12 cellular contexts compared by ENCODE assay signal in genomic region chr7:2106920-2107319, GRCh38.
DNase-seq lines count a peak whose midpoint lies in the region; ATAC-seq and TF ChIP-seq lines count a peak whose summit lies in the region.
"Had no signal": no experiment of that assay in that cellular context is flagged by ENCODE, and none has a peak within 500 bp of the region (broad histone marks: within the 10 kb centered on the region; RNA-seq: fewer than 3 reads in every experiment).

No MANE protein-coding gene starts in this region.

- no peaks in the 10 kb centered on the region; the same call in 1 of the 2 replicates for H3K4me1 ChIP-seq in GM23338 (ENCODE audit: insufficient read depth)

- H3K27ac ChIP-seq in GM23338 (ENCODE audit: low read depth) (0 out of 2 replicates have a peak overlapping the region, but pooled peaks have one; percentile 39), epithelial cell of prostate (no peak overlapping the region)
- H3K27ac ChIP-seq: KMS-11 had no signal

- H3K9me3 Mint-ChIP-seq in GM23338: no peaks in the 10 kb centered on the region

- no peaks in the 10 kb centered on the region for H3K36me3 ChIP-seq in GM23338 (ENCODE audit: insufficient read depth)

- peaks cover 4% of the 10 kb centered on the region; the same call in 1 of the 3 replicates for H3K36me3 Mint-ChIP-seq in GM23338 (ENCODE audit: low read depth)

- peaks cover 60% of the 10 kb centered on the region for H3K4me1 Mint-ChIP-seq in GM23338

- no peak overlapping the region for H3K4me3 Mint-ChIP-seq in GM23338

- H4K20me1 ChIP-seq in GM23338 (replicated peaks; ENCODE audit: insufficient read depth): 0 out of 2 replicates have a peak, but pooled peaks cover 6% of the 10 kb centered on the region

- no peak overlapping the region for H2AFZ ChIP-seq in GM23338

- no peak overlapping the region for H3K4me2 ChIP-seq in GM23338
- H3K4me2 ChIP-seq: KMS-11 had no signal

- H3K27me3 ChIP-seq in GM23338 (ENCODE audit: insufficient read depth): no peaks in the 10 kb centered on the region

- no peaks in the 10 kb centered on the region for H3K9me2 ChIP-seq in GM23338 (ENCODE audit: insufficient read depth)

- ATAC-seq in GM23338: peak; percentile 4
- ATAC-seq in HG03378 (IDR thresholded peaks at IDR 0.05; ENCODE audit: unreplicated experiment): no peak

- H3K4me3 ChIP-seq in GM23338: no peak overlapping the region

- 0 out of 2 replicates have a peak, but pooled peaks cover 7% of the 10 kb centered on the region for H3F3A ChIP-seq in GM23338 (replicated peaks; ENCODE audit: low read depth)

- DNase-seq in GM23338 (ENCODE audit: low spot score): no peak
- peak; percentile 90 for DNase-seq in NCI-H69 (lab: John Stamatoyannopoulos, UW)
- peak; percentile 48 for DNase-seq in epithelial cell of prostate (ENCODE audit: low read depth, low spot score)
- DNase-seq in pons (ENCODE audit: low spot score): peak; percentile 62
- DNase-seq in NCI-H1417 treated with DMSO at 0.1 percent for 48 hours (lab: John Stamatoyannopoulos, UW): no peak
- DNase-seq in HK-2 (ENCODE audit: unreplicated experiment): no peak
- no peak for DNase-seq in SIG-M5 (lab: John Stamatoyannopoulos, UW)
- DNase-seq: activated CD4-positive, CD25-positive, alpha-beta regulatory T cell; activated naive CD4-positive, alpha-beta T cell treated with Interleukin-2 at 50 U/mL for 16 hours; left cardiac atrium had no signal

- peaks cover 13% of the 10 kb centered on the region; the same call in 1 of the 2 replicates for H3K79me2 ChIP-seq in GM23338 (replicated peaks; ENCODE audit: insufficient read depth)

- H3K27me3 Mint-ChIP-seq in GM23338 (ENCODE audit: insufficient read depth, low read depth, poor library complexity): peaks cover 33% of the 10 kb centered on the region

- no peak for TF ChIP-seq CTCF in GM23338 (conservative IDR thresholded peaks at IDR 0.05; ENCODE audit: low read depth in 2 of 2)

- H3K27ac Mint-ChIP-seq in GM23338: no peak overlapping the region

TF ChIP-seq in GM23338, 12 proteins besides CTCF, POLR2A, EP300 and RAD21:
- TF ChIP-seq EZH2 (IDR thresholded peaks at IDR 0.05; ENCODE audit: low read depth, unreplicated experiment) (no peak), POLR2AphosphoS5 (IDR thresholded peaks at IDR 0.05; ENCODE audit: low read depth) (no peak), NANOG (IDR thresholded peaks at IDR 0.05; ENCODE audit: borderline replicate concordance) (no peak), CREB1 (CRISPR knock-in tag; IDR thresholded peaks at IDR 0.05; ENCODE audit: low read depth) (no peak), EZH2phosphoT487 (IDR thresholded peaks at IDR 0.05; ENCODE audit: unreplicated experiment) (no peak), ETS1 (IDR thresholded peaks at IDR 0.05) (no peak), JUNB (IDR thresholded peaks at IDR 0.05; ENCODE audit: unreplicated experiment) (no peak), ZNF331 (CRISPR knock-in tag; IDR thresholded peaks at IDR 0.05; ENCODE audit: low read depth) (no peak), STAT1 (IDR thresholded peaks at IDR 0.05; ENCODE audit: unreplicated experiment) (no peak), ZNF114 (CRISPR knock-in tag; IDR thresholded peaks at IDR 0.05) (no peak)
- TF ChIP-seq, protein P1, sequence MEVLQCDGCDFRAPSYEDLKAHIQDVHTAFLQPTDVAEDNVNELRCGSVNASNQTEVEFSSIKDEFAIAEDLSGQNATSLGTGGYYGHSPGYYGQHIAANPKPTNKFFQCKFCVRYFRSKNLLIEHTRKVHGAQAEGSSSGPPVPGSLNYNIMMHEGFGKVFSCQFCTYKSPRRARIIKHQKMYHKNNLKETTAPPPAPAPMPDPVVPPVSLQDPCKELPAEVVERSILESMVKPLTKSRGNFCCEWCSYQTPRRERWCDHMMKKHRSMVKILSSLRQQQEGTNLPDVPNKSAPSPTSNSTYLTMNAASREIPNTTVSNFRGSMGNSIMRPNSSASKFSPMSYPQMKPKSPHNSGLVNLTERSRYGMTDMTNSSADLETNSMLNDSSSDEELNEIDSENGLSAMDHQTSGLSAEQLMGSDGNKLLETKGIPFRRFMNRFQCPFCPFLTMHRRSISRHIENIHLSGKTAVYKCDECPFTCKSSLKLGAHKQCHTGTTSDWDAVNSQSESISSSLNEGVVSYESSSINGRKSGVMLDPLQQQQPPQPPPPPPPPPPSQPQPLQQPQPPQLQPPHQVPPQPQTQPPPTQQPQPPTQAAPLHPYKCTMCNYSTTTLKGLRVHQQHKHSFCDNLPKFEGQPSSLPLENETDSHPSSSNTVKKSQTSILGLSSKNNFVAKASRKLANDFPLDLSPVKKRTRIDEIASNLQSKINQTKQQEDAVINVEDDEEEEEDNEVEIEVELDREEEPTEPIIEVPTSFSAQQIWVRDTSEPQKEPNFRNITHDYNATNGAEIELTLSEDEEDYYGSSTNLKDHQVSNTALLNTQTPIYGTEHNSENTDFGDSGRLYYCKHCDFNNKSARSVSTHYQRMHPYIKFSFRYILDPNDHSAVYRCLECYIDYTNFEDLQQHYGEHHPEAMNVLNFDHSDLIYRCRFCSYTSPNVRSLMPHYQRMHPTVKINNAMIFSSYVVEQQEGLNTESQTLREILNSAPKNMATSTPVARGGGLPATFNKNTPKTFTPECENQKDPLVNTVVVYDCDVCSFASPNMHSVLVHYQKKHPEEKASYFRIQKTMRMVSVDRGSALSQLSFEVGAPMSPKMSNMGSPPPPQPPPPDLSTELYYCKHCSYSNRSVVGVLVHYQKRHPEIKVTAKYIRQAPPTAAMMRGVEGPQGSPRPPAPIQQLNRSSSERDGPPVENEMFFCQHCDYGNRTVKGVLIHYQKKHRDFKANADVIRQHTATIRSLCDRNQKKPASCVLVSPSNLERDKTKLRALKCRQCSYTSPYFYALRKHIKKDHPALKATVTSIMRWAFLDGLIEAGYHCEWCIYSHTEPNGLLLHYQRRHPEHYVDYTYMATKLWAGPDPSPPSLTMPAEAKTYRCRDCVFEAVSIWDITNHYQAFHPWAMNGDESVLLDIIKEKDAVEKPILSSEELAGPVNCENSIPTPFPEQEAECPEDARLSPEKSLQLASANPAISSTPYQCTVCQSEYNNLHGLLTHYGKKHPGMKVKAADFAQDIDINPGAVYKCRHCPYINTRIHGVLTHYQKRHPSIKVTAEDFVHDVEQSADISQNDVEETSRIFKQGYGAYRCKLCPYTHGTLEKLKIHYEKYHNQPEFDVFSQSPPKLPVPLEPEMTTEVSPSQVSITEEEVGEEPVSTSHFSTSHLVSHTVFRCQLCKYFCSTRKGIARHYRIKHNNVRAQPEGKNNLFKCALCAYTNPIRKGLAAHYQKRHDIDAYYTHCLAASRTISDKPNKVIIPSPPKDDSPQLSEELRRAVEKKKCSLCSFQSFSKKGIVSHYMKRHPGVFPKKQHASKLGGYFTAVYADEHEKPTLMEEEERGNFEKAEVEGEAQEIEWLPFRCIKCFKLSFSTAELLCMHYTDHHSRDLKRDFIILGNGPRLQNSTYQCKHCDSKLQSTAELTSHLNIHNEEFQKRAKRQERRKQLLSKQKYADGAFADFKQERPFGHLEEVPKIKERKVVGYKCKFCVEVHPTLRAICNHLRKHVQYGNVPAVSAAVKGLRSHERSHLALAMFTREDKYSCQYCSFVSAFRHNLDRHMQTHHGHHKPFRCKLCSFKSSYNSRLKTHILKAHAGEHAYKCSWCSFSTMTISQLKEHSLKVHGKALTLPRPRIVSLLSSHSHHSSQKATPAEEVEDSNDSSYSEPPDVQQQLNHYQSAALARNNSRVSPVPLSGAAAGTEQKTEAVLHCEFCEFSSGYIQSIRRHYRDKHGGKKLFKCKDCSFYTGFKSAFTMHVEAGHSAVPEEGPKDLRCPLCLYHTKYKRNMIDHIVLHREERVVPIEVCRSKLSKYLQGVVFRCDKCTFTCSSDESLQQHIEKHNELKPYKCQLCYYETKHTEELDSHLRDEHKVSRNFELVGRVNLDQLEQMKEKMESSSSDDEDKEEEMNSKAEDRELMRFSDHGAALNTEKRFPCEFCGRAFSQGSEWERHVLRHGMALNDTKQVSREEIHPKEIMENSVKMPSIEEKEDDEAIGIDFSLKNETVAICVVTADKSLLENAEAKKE (CRISPR knock-in tag; IDR thresholded peaks at IDR 0.05): no peak
- TF ChIP-seq, protein P2, sequence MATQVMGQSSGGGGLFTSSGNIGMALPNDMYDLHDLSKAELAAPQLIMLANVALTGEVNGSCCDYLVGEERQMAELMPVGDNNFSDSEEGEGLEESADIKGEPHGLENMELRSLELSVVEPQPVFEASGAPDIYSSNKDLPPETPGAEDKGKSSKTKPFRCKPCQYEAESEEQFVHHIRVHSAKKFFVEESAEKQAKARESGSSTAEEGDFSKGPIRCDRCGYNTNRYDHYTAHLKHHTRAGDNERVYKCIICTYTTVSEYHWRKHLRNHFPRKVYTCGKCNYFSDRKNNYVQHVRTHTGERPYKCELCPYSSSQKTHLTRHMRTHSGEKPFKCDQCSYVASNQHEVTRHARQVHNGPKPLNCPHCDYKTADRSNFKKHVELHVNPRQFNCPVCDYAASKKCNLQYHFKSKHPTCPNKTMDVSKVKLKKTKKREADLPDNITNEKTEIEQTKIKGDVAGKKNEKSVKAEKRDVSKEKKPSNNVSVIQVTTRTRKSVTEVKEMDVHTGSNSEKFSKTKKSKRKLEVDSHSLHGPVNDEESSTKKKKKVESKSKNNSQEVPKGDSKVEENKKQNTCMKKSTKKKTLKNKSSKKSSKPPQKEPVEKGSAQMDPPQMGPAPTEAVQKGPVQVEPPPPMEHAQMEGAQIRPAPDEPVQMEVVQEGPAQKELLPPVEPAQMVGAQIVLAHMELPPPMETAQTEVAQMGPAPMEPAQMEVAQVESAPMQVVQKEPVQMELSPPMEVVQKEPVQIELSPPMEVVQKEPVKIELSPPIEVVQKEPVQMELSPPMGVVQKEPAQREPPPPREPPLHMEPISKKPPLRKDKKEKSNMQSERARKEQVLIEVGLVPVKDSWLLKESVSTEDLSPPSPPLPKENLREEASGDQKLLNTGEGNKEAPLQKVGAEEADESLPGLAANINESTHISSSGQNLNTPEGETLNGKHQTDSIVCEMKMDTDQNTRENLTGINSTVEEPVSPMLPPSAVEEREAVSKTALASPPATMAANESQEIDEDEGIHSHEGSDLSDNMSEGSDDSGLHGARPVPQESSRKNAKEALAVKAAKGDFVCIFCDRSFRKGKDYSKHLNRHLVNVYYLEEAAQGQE (IDR thresholded peaks at IDR 0.05; ENCODE audit: unreplicated experiment): no peak

Comparison
In these comparisons a context has a peak if more than half of its experiments do, and no peak if none do; other contexts are left out.
1. DNase-seq: peak in NCI-H69 (single experiment), epithelial cell of prostate (single experiment) and pons (single experiment); none in GM23338 (single experiment), NCI-H1417 treated with DMSO at 0.1 percent for 48 hours (single experiment), HK-2 (single experiment) and SIG-M5 (single experiment).